Comparison of ENCODE assay signal across 11 cellular contexts in genomic region chr3:167750273-167750971, GRCh38. TPM values are rescaled to one million over a fixed set of nuclear protein-coding genes. Genes with fewer than 3 reads are reported as not detected.
DNase-seq lines count a peak whose midpoint lies in the region; ATAC-seq and TF ChIP-seq lines count a peak whose summit lies in the region.
"Had no signal": no experiment of that assay in that cellular context is flagged by ENCODE, and none has a peak within 500 bp of the region (broad histone marks: within the 10 kb centered on the region; RNA-seq: fewer than 3 reads in every experiment).

No MANE protein-coding gene starts in this region.

- WGBS in adrenal gland, 4 donors: 55 to 64% (median 58%) methylated on average over 3 of the region's 3 CpGs

- H2AFZ ChIP-seq in osteoblast (ENCODE audit: low read length): no peak overlapping the region

- no peak for TF ChIP-seq POLR2A in GM18505 (IDR thresholded peaks at IDR 0.05; ENCODE audit: borderline replicate concordance, extremely low read depth, insufficient read depth, insufficient read length)
- no peak for TF ChIP-seq POLR2A in adrenal gland (IDR thresholded peaks at IDR 0.05)

- H3K27me3 ChIP-seq in adrenal gland: no peaks in the 10 kb centered on the region
- H3K27me3 ChIP-seq in osteoblast (ENCODE audit: insufficient read depth, low read length): no peaks in the 10 kb centered on the region
- H3K27me3 ChIP-seq: ascending aorta had no signal

- H3K4me1 ChIP-seq in adrenal gland (replicated peaks in 1 of 2) (no peaks in the 10 kb centered on the region), osteoblast (ENCODE audit: insufficient read depth, low read length) (no peaks in the 10 kb centered on the region)
- H3K4me1 ChIP-seq: ascending aorta had no signal

- H3K79me2 ChIP-seq in osteoblast (ENCODE audit: insufficient read depth, low read length): no peaks in the 10 kb centered on the region

- H3K4me2 ChIP-seq in osteoblast (ENCODE audit: insufficient read depth, low read length): no peak overlapping the region

- H4K20me1 ChIP-seq in osteoblast (ENCODE audit: insufficient read depth, low read length): no peaks in the 10 kb centered on the region

- in situ Hi-C loops in ACHN (cut with HindIII; ENCODE audit: low pct_ligation_motif_present, low pct_unique_long_range_greater_than_20kb, low sequenced_read_pairs): no loop called here

- peak; percentile 21 for DNase-seq in foreskin melanocyte
- no peak for DNase-seq in adrenal gland
- DNase-seq in glomerular visceral epithelial cell (ENCODE audit: extremely low spot score): no peak
- DNase-seq in osteoblast (ENCODE audit: insufficient read length, low spot score, missing footprints): no peak
- no peak for DNase-seq in ACHN
- DNase-seq: stimulated activated CD4-positive, alpha-beta T cell treated with anti-CD3 and anti-CD28 coated beads, Interleukin-2, amount 100 ng/mL, for 24 hours had no signal

- H3K4me3 ChIP-seq in adrenal gland (no peak overlapping the region), osteoblast (ENCODE audit: insufficient read depth, low read length) (no peak overlapping the region)
- H3K4me3 ChIP-seq: ascending aorta had no signal

- H3K9me3 ChIP-seq in adrenal gland (replicated peaks in 1 of 3): no peaks in the 10 kb centered on the region
- no peaks in the 10 kb centered on the region for H3K9me3 ChIP-seq in osteoblast (ENCODE audit: low read depth, low read length)
- H3K9me3 ChIP-seq: ascending aorta had no signal

- no peaks in the 10 kb centered on the region for H3K36me3 ChIP-seq in adrenal gland (replicated peaks in 1 of 2)
- no peaks in the 10 kb centered on the region for H3K36me3 ChIP-seq in osteoblast (ENCODE audit: insufficient read depth, low read length)
- H3K36me3 ChIP-seq: ascending aorta had no signal

- H3K27ac ChIP-seq in adrenal gland: no peak overlapping the region
- H3K27ac ChIP-seq in osteoblast (ENCODE audit: low read depth, low read length): no peak overlapping the region
- H3K27ac ChIP-seq: ascending aorta had no signal

- TF ChIP-seq CTCF in adrenal gland (IDR thresholded peaks at IDR 0.05): no peak
- no peak for TF ChIP-seq CTCF in osteoblast (IDR thresholded peaks at IDR 0.05; ENCODE audit: extremely low read depth, low read depth, low read length)

- ATAC-seq in GM18505 (IDR thresholded peaks at IDR 0.05; ENCODE audit: unreplicated experiment) (peak; percentile 99), GM21447 (IDR thresholded peaks at IDR 0.05; ENCODE audit: unreplicated experiment) (peak; percentile 99), HG03457 (IDR thresholded peaks at IDR 0.05; ENCODE audit: unreplicated experiment) (peak; percentile 98)
- ATAC-seq: Panc1 had no signal

- intact Hi-C loops in adrenal gland (cut with DNase I): no loop called here

RNA-seq across cellular contexts. Expression of gene SERPINI1, which starts 14.9 kb away (rescaled TPM):
- total RNA-seq in adrenal gland (10 to 100 TPM in 2 of 8 donors, 1 to 10 TPM in 6; 3.2 to 17.1 (median 8.0) TPM), osteoblast (1.4 and 2.7 TPM in 2 replicates)
- 10 to 100 TPM; 17.8 to 20.7 (median 18.4) TPM for polyA plus RNA-seq in adrenal gland

RNA-seq across cellular contexts. Expression of gene PDCD10, which starts 15.7 kb away (rescaled TPM):
- total RNA-seq in adrenal gland (10 to 100 TPM; 25.0 to 60.5 (median 41.6) TPM), osteoblast (44.9 and 56.9 TPM in 2 replicates)
- 100 to 1,000 TPM in 1 of 3 donors, 10 to 100 TPM in 2; 11.6 to 146 (median 18.8) TPM for polyA plus RNA-seq in adrenal gland
